Comparison of ENCODE assay signal across 10 cellular contexts in the genomic region with DNA sequence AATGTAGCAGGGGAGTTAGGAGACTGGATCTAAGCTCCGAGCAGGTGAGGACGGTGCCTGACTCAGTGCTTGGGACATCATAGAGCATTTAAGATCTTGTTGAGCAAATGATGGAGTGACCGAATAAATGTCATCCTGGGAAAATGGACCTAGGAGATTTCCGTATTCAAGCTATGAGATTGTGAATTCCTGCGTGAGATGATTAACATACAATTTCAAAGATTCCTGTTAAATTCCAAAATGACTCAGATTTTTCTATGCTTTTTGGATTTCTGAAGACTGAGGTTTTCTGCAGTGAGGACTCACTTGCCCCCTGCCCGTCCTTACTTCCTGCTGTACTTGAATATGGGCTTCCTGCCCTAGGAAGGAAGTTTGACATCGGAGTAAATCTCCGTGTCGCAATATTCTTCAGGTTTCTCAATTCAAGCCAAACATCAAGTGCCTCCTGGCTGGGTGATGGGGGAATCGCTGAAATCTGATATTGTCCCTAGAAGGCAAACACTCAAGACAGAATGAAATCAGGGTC. TPM values are rescaled to one million over a fixed set of nuclear protein-coding genes. Genes with fewer than 3 reads are reported as not detected.
DNase-seq lines count a peak whose midpoint lies in the region; ATAC-seq lines count a peak whose summit lies in the region.
"Had no signal": no experiment of that assay in that cellular context is flagged by ENCODE, and none has a peak within 500 bp of the region (broad histone marks: within the 10 kb centered on the region; RNA-seq: fewer than 3 reads in every experiment).

No MANE protein-coding gene starts in this region.

- no peak for ATAC-seq in GM18909 (IDR thresholded peaks at IDR 0.05; ENCODE audit: poor library complexity, unreplicated experiment)

- no peaks in the 10 kb centered on the region for H3K27me3 ChIP-seq in thymus (ENCODE audit: control insufficient read depth, insufficient read depth)

- WGBS in thymus = 60% methylated on average over 10 of the region's 10 CpGs

- peaks cover 4% of the 10 kb centered on the region for H3K36me3 ChIP-seq in thymus (ENCODE audit: control insufficient read depth, insufficient read depth)
- H3K36me3 ChIP-seq: thoracic aorta had no signal

- H3K27ac ChIP-seq in thymus (ENCODE audit: low read depth) = peak overlapping the region; percentile 94
- H3K27ac ChIP-seq: C4-2B had no signal

- H3K4me1 ChIP-seq in thymus (ENCODE audit: control insufficient read depth, insufficient read depth, low read length) = peaks cover 33% of the 10 kb centered on the region

- peak; percentile 51 for DNase-seq in activated CD8-positive, alpha-beta memory T cell treated with anti-CD3 and anti-CD28 coated beads for 24 hours
- no peak for DNase-seq in activated CD8-positive, alpha-beta memory T cell treated with anti-CD3 and anti-CD28 coated beads, Interleukin-2, amount 50 U/mL, for 4 hours
- peak; percentile 51 for DNase-seq in activated CD8-positive, alpha-beta memory T cell treated with anti-CD3 and anti-CD28 coated beads, Interleukin-2, amount 50 U/mL, for 48 hours
- DNase-seq in hepatic stellate cell (ENCODE audit: low spot score) (peak; percentile 49), mesenteric fat pad (ENCODE audit: low spot score) (no peak)
- DNase-seq in stimulated activated CD4-positive, alpha-beta T cell treated with anti-CD3 and anti-CD28 coated beads, Interleukin-4, amount 100 ng/mL, for 24 hours = no peak

- H3K9me3 ChIP-seq in thymus (ENCODE audit: control insufficient read depth) = no peaks in the 10 kb centered on the region
- H3K9me3 ChIP-seq: thoracic aorta had no signal

- H3K4me3 ChIP-seq in thymus (ENCODE audit: low read length) = no peak overlapping the region
- H3K4me3 ChIP-seq: thoracic aorta had no signal

RNA-seq across cellular contexts. Expression of a gene that starts 5.2 kb away (rescaled TPM):
- 109 TPM for polyA plus RNA-seq in thymus
- 4.1 TPM for total RNA-seq in mesenteric fat pad

RNA-seq across cellular contexts. Expression of a gene that starts 10.5 kb away (rescaled TPM):
- polyA plus RNA-seq in thymus = 248 TPM
- 95.1 TPM for total RNA-seq in mesenteric fat pad

Comparison
In these comparisons a context has a peak if more than half of its experiments do, and no peak if none do; other contexts are left out.
1. DNase-seq: peak in activated CD8-positive, alpha-beta memory T cell treated with anti-CD3 and anti-CD28 coated beads for 24 hours (single experiment), activated CD8-positive, alpha-beta memory T cell treated with anti-CD3 and anti-CD28 coated beads, Interleukin-2, amount 50 U/mL, for 48 hours (single experiment) and hepatic stellate cell (single experiment); none in activated CD8-positive, alpha-beta memory T cell treated with anti-CD3 and anti-CD28 coated beads, Interleukin-2, amount 50 U/mL, for 4 hours (single experiment), mesenteric fat pad (single experiment) and stimulated activated CD4-positive, alpha-beta T cell treated with anti-CD3 and anti-CD28 coated beads, Interleukin-4, amount 100 ng/mL, for 24 hours (single experiment).